In the genomic region with DNA sequence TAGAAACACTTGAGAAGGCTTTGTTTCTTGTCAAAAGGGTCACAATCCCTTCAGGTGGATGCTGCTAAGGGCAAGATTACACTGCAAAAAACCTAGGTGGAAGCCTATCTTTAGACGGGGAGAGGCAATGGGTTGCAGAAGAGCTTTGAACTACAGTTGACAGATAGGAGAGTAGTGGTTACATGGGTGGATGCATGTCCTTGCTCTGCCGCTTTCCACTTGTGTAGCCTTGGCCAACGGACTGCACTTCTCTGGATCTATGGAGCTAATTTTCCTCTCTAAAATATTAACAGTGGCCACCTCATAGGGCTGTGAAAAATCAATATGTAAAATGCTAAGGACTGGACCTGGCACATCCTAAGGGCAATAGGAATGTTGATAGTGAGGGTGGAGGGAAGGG, we compare ENCODE assay signal across 1 cellular context.
TF ChIP-seq lines count a peak whose summit lies in the region.

No MANE protein-coding gene starts in this region.

TF ChIP-seq in endothelial cell of umbilical vein, 7 proteins besides CTCF, POLR2A, EP300 and RAD21 (continued from another document):
- TF ChIP-seq MYC (IDR thresholded peaks at IDR 0.05; ENCODE audit: low read depth, low read length) = no peak
- no peak for TF ChIP-seq JUN (IDR thresholded peaks at IDR 0.05; ENCODE audit: borderline replicate concordance, insufficient read depth, insufficient read length, low read depth)
- TF ChIP-seq FOS (IDR thresholded peaks at IDR 0.05; ENCODE audit: borderline replicate concordance, insufficient read depth, low read length) = no peak
- no peak for TF ChIP-seq GATA2 (IDR thresholded peaks at IDR 0.05; ENCODE audit: insufficient read depth, insufficient read length, low read depth, low read length)
- TF ChIP-seq POLR2AphosphoS5 (IDR thresholded peaks at IDR 0.05; ENCODE audit: insufficient read depth, low read depth, low read length) = no peak
- TF ChIP-seq EZH2 (IDR thresholded peaks at IDR 0.05; ENCODE audit: borderline replicate concordance, low read depth, low read length, severe bottlenecking) = no peak
